Comparison of ENCODE assay signal across 20 cellular contexts in genomic region chr6:6645266-6645917, GRCh38. TPM values are rescaled to one million over a fixed set of nuclear protein-coding genes. Genes with fewer than 3 reads are reported as not detected.
"Had no signal": no experiment of that assay in that cellular context is flagged by ENCODE, and none has a peak within 500 bp of the region (broad histone marks: within the 10 kb centered on the region; RNA-seq: fewer than 3 reads in every experiment).

No MANE protein-coding gene starts in this region.

- H3K27ac ChIP-seq: body of pancreas, colonic mucosa, esophagus squamous epithelium, ovary, sigmoid colon, thyroid gland had no signal

- H3K27me3 Mint-ChIP-seq: activated CD4-positive, alpha-beta T cell treated with anti-CD3 and anti-CD28 coated beads, Interleukin-2, amount 10 ng/mL, durations not matched to agents 24 days and 14 days; activated CD8-positive, alpha-beta T cell treated with anti-CD3 and anti-CD28 coated beads for 36 hours; activated naive CD8-positive, alpha-beta T cell treated with anti-CD3 and anti-CD28 coated beads for 36 hours; naive thymus-derived CD8-positive, alpha-beta T cell; stimulated activated naive B cell treated with anti-CD40 and anti-IgM and Interleukin-4, amounts not matched to agents 10 μg/mL and 1 μg/mL and 100 μg/mL, for 72 hours had no signal

- H3K36me3 Mint-ChIP-seq: immature natural killer cell; naive thymus-derived CD8-positive, alpha-beta T cell had no signal

- ATAC-seq: activated T-helper 17 cell treated with anti-CD3 and anti-CD28 coated beads, Interleukin-2, amount 50 U/mL, for 72 hours; body of pancreas; left ventricle myocardium superior; naive thymus-derived CD8-positive, alpha-beta T cell; stimulated activated naive B cell treated with anti-CD40 and anti-IgM and Interleukin-4, amounts not matched to agents 10 μg/mL and 1 μg/mL and 100 μg/mL, for 72 hours had no signal

- H3K36me3 ChIP-seq: colonic mucosa, esophagus squamous epithelium, ovary, sigmoid colon, thyroid gland had no signal

- H3K27ac Mint-ChIP-seq: activated CD8-positive, alpha-beta T cell treated with anti-CD3 and anti-CD28 coated beads for 36 hours; activated naive CD8-positive, alpha-beta T cell treated with anti-CD3 and anti-CD28 coated beads for 36 hours; activated T-helper 17 cell treated with anti-CD3 and anti-CD28 coated beads, Interleukin-2, amount 50 U/mL, for 72 hours; immature natural killer cell; naive thymus-derived CD8-positive, alpha-beta T cell; stimulated activated naive B cell treated with anti-CD40 and anti-IgM and Interleukin-4, amounts not matched to agents 10 μg/mL and 1 μg/mL and 100 μg/mL, for 72 hours had no signal

- DNase-seq: activated CD4-positive, alpha-beta T cell treated with anti-CD3 and anti-CD28 coated beads, Interleukin-2, amount 10 ng/mL, durations not matched to agents 24 days and 14 days; activated CD4-positive, CD25-positive, alpha-beta regulatory T cell; activated CD8-positive, alpha-beta T cell treated with anti-CD3 and anti-CD28 coated beads for 36 hours; activated naive CD4-positive, alpha-beta T cell; activated naive CD8-positive, alpha-beta T cell treated with anti-CD3 and anti-CD28 coated beads for 36 hours; activated T-cell treated with anti-CD3 and anti-CD28 coated beads, Interleukin-2, amount 50 U/mL, for 1 hour; body of pancreas; colonic mucosa; esophagus squamous epithelium; immature natural killer cell; left ventricle myocardium superior; mesenchymal stem cell; naive thymus-derived CD8-positive, alpha-beta T cell; ovary; sigmoid colon; stimulated activated CD4-positive, alpha-beta T cell treated with anti-CD3 and anti-CD28 coated beads, Interleukin-4, amount 100 ng/mL, for 4 hours; stimulated activated naive B cell treated with anti-CD40 and anti-IgM and Interleukin-4, amounts not matched to agents 10 μg/mL and 1 μg/mL and 100 μg/mL, for 72 hours; thyroid gland had no signal

- H3K4me1 ChIP-seq: body of pancreas, colonic mucosa, sigmoid colon had no signal

- H3K9me3 Mint-ChIP-seq: activated CD4-positive, alpha-beta T cell treated with anti-CD3 and anti-CD28 coated beads, Interleukin-2, amount 10 ng/mL, durations not matched to agents 24 days and 14 days; activated CD8-positive, alpha-beta T cell treated with anti-CD3 and anti-CD28 coated beads for 36 hours; activated T-helper 17 cell treated with anti-CD3 and anti-CD28 coated beads, Interleukin-2, amount 50 U/mL, for 72 hours; immature natural killer cell; naive thymus-derived CD8-positive, alpha-beta T cell; stimulated activated naive B cell treated with anti-CD40 and anti-IgM and Interleukin-4, amounts not matched to agents 10 μg/mL and 1 μg/mL and 100 μg/mL, for 72 hours had no signal

- H3K4me3 Mint-ChIP-seq: activated CD4-positive, alpha-beta T cell treated with anti-CD3 and anti-CD28 coated beads, Interleukin-2, amount 10 ng/mL, durations not matched to agents 24 days and 14 days; activated CD8-positive, alpha-beta T cell treated with anti-CD3 and anti-CD28 coated beads for 36 hours; activated naive CD8-positive, alpha-beta T cell treated with anti-CD3 and anti-CD28 coated beads for 36 hours; activated T-helper 17 cell treated with anti-CD3 and anti-CD28 coated beads, Interleukin-2, amount 50 U/mL, for 72 hours; immature natural killer cell; naive thymus-derived CD8-positive, alpha-beta T cell; stimulated activated naive B cell treated with anti-CD40 and anti-IgM and Interleukin-4, amounts not matched to agents 10 μg/mL and 1 μg/mL and 100 μg/mL, for 72 hours had no signal

- H3K9me3 ChIP-seq: body of pancreas, colonic mucosa, esophagus squamous epithelium, ovary, sigmoid colon, thyroid gland had no signal

- H3K4me1 Mint-ChIP-seq: immature natural killer cell; naive thymus-derived CD8-positive, alpha-beta T cell had no signal

- H3K27me3 ChIP-seq: body of pancreas, colonic mucosa, ovary, sigmoid colon, thyroid gland had no signal

- H3K4me3 ChIP-seq: body of pancreas, colonic mucosa, esophagus squamous epithelium, ovary, sigmoid colon, thyroid gland had no signal

RNA-seq across cellular contexts. Expression of gene LY86, which starts 56.9 kb away (rescaled TPM):
- total RNA-seq: activated T-helper 17 cell treated with anti-CD3 and anti-CD28 coated beads, Interleukin-2, amount 50 U/mL, for 72 hours; pulmonary artery endothelial cell had no signal
